Comparison of ENCODE assay signal across 22 cellular contexts in the genomic region with DNA sequence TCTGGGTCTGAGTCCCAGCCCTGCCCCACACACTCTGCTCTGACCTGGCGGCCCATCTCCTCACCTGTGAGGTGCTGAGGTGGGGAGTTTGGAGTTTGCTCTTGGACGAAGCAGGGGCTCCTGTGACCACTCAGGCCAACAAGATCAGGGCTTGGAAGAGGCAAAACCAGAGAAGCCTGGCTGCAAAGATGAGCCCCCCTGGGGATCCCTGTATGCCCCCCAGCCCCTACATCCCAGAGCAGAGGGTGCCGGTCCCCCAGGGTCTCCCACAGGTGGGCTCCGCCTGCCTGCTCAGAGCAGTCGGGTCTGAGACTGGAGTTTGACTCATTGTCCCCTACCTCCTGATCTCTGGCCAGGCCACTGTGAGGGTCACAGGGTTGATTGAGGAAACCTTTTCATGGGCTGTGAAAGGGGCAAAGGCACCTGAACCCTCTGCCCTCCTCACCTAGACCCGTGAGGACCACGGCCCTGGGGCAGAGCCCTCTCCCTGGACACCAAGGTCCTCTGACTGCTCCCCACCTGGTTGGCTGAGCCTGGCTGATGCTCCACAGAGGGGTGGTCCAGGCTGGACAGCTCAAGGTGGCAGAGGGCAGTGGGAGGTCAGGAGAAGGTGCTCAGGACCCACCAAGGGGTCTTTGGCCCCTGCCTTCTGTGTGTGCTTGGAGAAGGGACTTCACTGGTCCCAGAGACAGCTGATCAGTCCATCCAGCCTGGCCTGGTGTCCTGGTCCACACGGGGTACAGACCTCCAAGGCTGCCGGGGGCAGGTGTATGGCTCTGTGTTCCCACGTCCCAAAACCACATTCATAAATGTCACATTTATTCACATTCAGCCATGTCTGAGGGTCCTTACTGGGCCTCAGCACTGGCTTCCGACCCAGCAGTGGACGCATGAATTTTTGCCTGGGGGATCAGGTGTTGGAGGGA. TPM values are rescaled to one million over a fixed set of nuclear protein-coding genes. Genes with fewer than 3 reads are reported as not detected.
"Had no signal": no experiment of that assay in that cellular context is flagged by ENCODE, and none has a peak within 500 bp of the region (broad histone marks: within the 10 kb centered on the region; RNA-seq: fewer than 3 reads in every experiment).

No MANE protein-coding gene starts in this region.

- H3K27ac Mint-ChIP-seq: activated CD4-positive, alpha-beta T cell treated with anti-CD3 and anti-CD28 coated beads, Interleukin-2, amount 10 ng/mL, durations not matched to agents 7 days and 5 days; activated T-helper 1 cell treated with anti-CD3 and anti-CD28 coated beads, Interleukin-12 subunit alpha, Interleukin-12 subunit beta, Interleukin-2, Interleukin-4 antibody, amounts not matched to agents 30 ng/mL and 10 ng/mL and 1 ng/mL, durations not matched to agents 14 hours and 24 hours and 36 hours; brain; natural killer cell; stimulated activated naive CD8-positive, alpha-beta T cell treated with anti-CD3 and anti-CD28 coated beads, Interleukin-15, amount 100 ng/mL, for 72 hours had no signal

- ATAC-seq: gastrocnemius medialis; natural killer cell; stimulated activated naive CD8-positive, alpha-beta T cell treated with anti-CD3 and anti-CD28 coated beads, Interleukin-15, amount 100 ng/mL, for 72 hours had no signal

- DNase-seq: activated CD4-positive, alpha-beta T cell treated with anti-CD3 and anti-CD28 coated beads, Interleukin-2, amount 10 ng/mL, durations not matched to agents 7 days and 5 days; activated naive CD4-positive, alpha-beta T cell treated with Interleukin-2 at 50 U/mL for 16 hours; central memory CD4-positive, alpha-beta T cell; erythroblast; left ventricle myocardium inferior; mesenchymal stem cell; natural killer cell; nucleus accumbens; retina; stimulated activated CD4-positive, alpha-beta T cell treated with anti-CD3 and anti-CD28 coated beads, Interleukin-12 subunit alpha, Interleukin-12 subunit beta, amount 100 ng/mL, for 4 hours; stimulated activated CD4-positive, alpha-beta T cell treated with anti-CD3 and anti-CD28 coated beads, Interleukin-1b, Interleukin-23, amount 100 ng/mL, for 48 hours; stimulated activated naive CD8-positive, alpha-beta T cell treated with anti-CD3 and anti-CD28 coated beads, Interleukin-15, amount 100 ng/mL, for 72 hours; T-helper 1 cell; T-helper 9 cell; transverse colon had no signal

- H3K4me1 ChIP-seq: colonic mucosa, gastrocnemius medialis, left ventricle myocardium inferior, suprapubic skin, transverse colon had no signal

- H3K4me3 ChIP-seq: colonic mucosa, gastrocnemius medialis, left ventricle myocardium inferior, suprapubic skin, transverse colon had no signal

- H3K4me3 Mint-ChIP-seq: activated CD4-positive, alpha-beta T cell treated with anti-CD3 and anti-CD28 coated beads, Interleukin-2, amount 10 ng/mL, durations not matched to agents 7 days and 5 days; activated T-helper 1 cell treated with anti-CD3 and anti-CD28 coated beads, Interleukin-12 subunit alpha, Interleukin-12 subunit beta, Interleukin-2, Interleukin-4 antibody, amounts not matched to agents 30 ng/mL and 10 ng/mL and 1 ng/mL, durations not matched to agents 14 hours and 24 hours and 36 hours; brain; natural killer cell; stimulated activated naive CD8-positive, alpha-beta T cell treated with anti-CD3 and anti-CD28 coated beads, Interleukin-15, amount 100 ng/mL, for 72 hours had no signal

- H3K27me3 ChIP-seq: colonic mucosa, gastrocnemius medialis, suprapubic skin, transverse colon had no signal

- H3K27ac ChIP-seq: colonic mucosa, gastrocnemius medialis, left ventricle myocardium inferior, suprapubic skin, transverse colon had no signal

- H3K4me1 Mint-ChIP-seq: brain had no signal

- H3K36me3 ChIP-seq: colonic mucosa, suprapubic skin, transverse colon had no signal

RNA-seq across cellular contexts. Expression of a gene that starts 9.1 kb away (rescaled TPM):
- total RNA-seq: kidney epithelial cell had no signal

RNA-seq across cellular contexts. Expression of a gene that starts 20.2 kb away (rescaled TPM):
- total RNA-seq: activated CD4-positive, alpha-beta T cell treated with anti-CD3 and anti-CD28 coated beads, Interleukin-2, amount 10 ng/mL, durations not matched to agents 7 days and 5 days; activated CD8-positive, alpha-beta memory T cell treated with anti-CD3 and anti-CD28 coated beads for 36 hours; activated T-helper 1 cell treated with anti-CD3 and anti-CD28 coated beads, Interleukin-12 subunit alpha, Interleukin-12 subunit beta, Interleukin-2, Interleukin-4 antibody, amounts not matched to agents 30 ng/mL and 10 ng/mL and 1 ng/mL, durations not matched to agents 14 hours and 24 hours and 36 hours; colonic mucosa; gastrocnemius medialis; left ventricle myocardium inferior; natural killer cell; transverse colon had no signal
